13 cellular contexts compared by ENCODE assay signal in the genomic region with DNA sequence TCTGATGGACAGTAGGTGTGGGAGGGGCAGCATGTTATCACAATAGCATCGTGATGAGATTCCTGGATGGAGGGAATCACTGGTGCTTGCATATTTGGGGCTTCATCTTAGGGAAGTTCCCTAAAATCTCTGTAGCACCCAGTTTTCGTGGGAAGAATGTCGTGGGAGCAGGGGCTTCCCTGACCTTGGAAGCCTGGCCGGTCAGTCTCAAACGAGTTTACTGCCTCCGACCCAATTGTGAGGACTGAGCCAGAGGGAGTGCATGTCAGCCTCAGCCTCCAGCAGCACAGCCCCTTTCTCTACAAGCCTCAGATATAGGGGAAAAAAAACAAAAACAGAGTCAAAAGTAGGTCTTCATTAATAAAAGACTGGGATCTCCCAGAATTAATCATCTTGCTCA. TPM values are rescaled to one million over a fixed set of nuclear protein-coding genes. Genes with fewer than 3 reads are reported as not detected.
A peak's percentile ranks its signal among the peaks of the same experiment; 100 is the strongest.
DNase-seq lines count a peak whose midpoint lies in the region; ATAC-seq and TF ChIP-seq lines count a peak whose summit lies in the region.
"Had no signal": no experiment of that assay in that cellular context is flagged by ENCODE, and none has a peak within 500 bp of the region (broad histone marks: within the 10 kb centered on the region; RNA-seq: fewer than 3 reads in every experiment).

No MANE protein-coding gene starts in this region.

- H3K36me3 ChIP-seq in heart left ventricle (peaks cover 0 to 11% (median 0%) of the 10 kb centered on the region in 9 donors), left lung (no peaks in the 10 kb centered on the region), rectal smooth muscle tissue (ENCODE audit: control insufficient read depth, insufficient read depth, low read length) (no peaks in the 10 kb centered on the region), aorta (ENCODE audit: control insufficient read depth in 1 of 2, insufficient read depth in 2 of 2, low read length in 1 of 2) (no peaks in the 10 kb centered on the region)

- peaks cover 29 to 87% (median 74%) of the 10 kb centered on the region in 12 donors for H3K4me1 ChIP-seq in heart left ventricle
- H3K4me1 ChIP-seq in left lung = peaks cover 21 to 68% of the 10 kb centered on the region in 2 donors
- peaks cover 87% of the 10 kb centered on the region for H3K4me1 ChIP-seq in rectal smooth muscle tissue (ENCODE audit: control insufficient read depth, insufficient read depth, low read length)
- H3K4me1 ChIP-seq in aorta (ENCODE audit: control insufficient read depth in 1 of 2, insufficient read depth in 2 of 2, low read length in 2 of 2) = peaks cover 10 to 13% of the 10 kb centered on the region in 2 donors

- no peak for TF ChIP-seq POLR2A in heart left ventricle (IDR thresholded peaks at IDR 0.05)

- peak overlapping the region; percentile 15 to 96 (median 88) for H3K27ac ChIP-seq in heart left ventricle
- peak overlapping the region; percentile 27 to 79 for H3K27ac ChIP-seq in left lung
- peak overlapping the region; percentile 95 for H3K27ac ChIP-seq in rectal smooth muscle tissue (ENCODE audit: low read depth, low read length)
- peak overlapping the region; percentile 96 to 99 for H3K27ac ChIP-seq in aorta (ENCODE audit: low read depth in 1 of 2, low read length in 2 of 2)
- H3K27ac ChIP-seq: A549 had no signal

- no peaks in the 10 kb centered on the region for H3K9me3 ChIP-seq in heart left ventricle
- H3K9me3 ChIP-seq in left lung = no peaks in the 10 kb centered on the region
- H3K9me3 ChIP-seq in aorta (ENCODE audit: control insufficient read depth, low read length) = no peaks in the 10 kb centered on the region
- H3K9me3 ChIP-seq: A549 had no signal

- peak in 1 of 5 donors; percentile 20 for DNase-seq in heart left ventricle
- no peak for DNase-seq in left ventricle myocardium superior
- no peak for DNase-seq in left lung
- DNase-seq in aorta = peak in 1 of 2 donors; percentile 35
- DNase-seq in NCI-H2171 treated with DMSO at 0.1 percent for 48 hours (lab: John Stamatoyannopoulos, UW) = no peak
- DNase-seq: activated CD4-positive, CD25-positive, alpha-beta regulatory T cell; stimulated activated CD4-positive, alpha-beta T cell treated with anti-CD3 and anti-CD28 coated beads, Interleukin-1b, Interleukin-23, amount 100 ng/mL, for 48 hours; stimulated activated CD8-positive, alpha-beta memory T cell treated with anti-CD3 and anti-CD28 coated beads, Interleukin-4, amount 100 ng/mL, for 48 hours had no signal

- no peaks in the 10 kb centered on the region for H3K27me3 ChIP-seq in heart left ventricle
- H3K27me3 ChIP-seq in left lung = peaks cover 0 to 29% of the 10 kb centered on the region in 2 donors
- H3K27me3 ChIP-seq in rectal smooth muscle tissue (ENCODE audit: control insufficient read depth, insufficient read depth, low read length) = no peaks in the 10 kb centered on the region
- H3K27me3 ChIP-seq in aorta (ENCODE audit: control insufficient read depth in 1 of 2, insufficient read depth in 2 of 2, low read length in 1 of 2) = no peaks in the 10 kb centered on the region

- ATAC-seq in heart left ventricle (no peak), left ventricle myocardium superior (no peak), left lung (no peak), aorta (ENCODE audit: low FRiP score) (no peak), GM21390 (IDR thresholded peaks at IDR 0.05; ENCODE audit: unreplicated experiment) (no peak), HG02610 (IDR thresholded peaks at IDR 0.05; ENCODE audit: unreplicated experiment) (no peak)
- ATAC-seq: A549, esophagus mucosa had no signal

- intact Hi-C loops in heart left ventricle (cut with DNase I) (no loop called here), left ventricle myocardium superior (cut with micrococcal nuclease) (no loop called here), left lung (cut with DNase I) (no loop called here), aorta (cut with DNase I) (no loop called here)

- WGBS in heart left ventricle, 4 donors = 53 to 73% (median 64%) methylated on average over 6 of the region's 6 CpGs
- WGBS in aorta, 2 donors = 22 to 31% methylated on average over 6 of the region's 6 CpGs

- TF ChIP-seq CTCF in heart left ventricle (IDR thresholded peaks at IDR 0.05) = no peak
- TF ChIP-seq CTCF in left lung (IDR thresholded peaks at IDR 0.05) = no peak

- H3K9ac ChIP-seq in rectal smooth muscle tissue (ENCODE audit: low read length) = no peak overlapping the region

- no peak overlapping the region for H3K4me3 ChIP-seq in heart left ventricle
- no peak overlapping the region for H3K4me3 ChIP-seq in left lung
- no peak overlapping the region for H3K4me3 ChIP-seq in rectal smooth muscle tissue (ENCODE audit: low read length)
- no peak overlapping the region for H3K4me3 ChIP-seq in aorta (ENCODE audit: low read length in 2 of 2)
- H3K4me3 ChIP-seq: A549 had no signal

RNA-seq across cellular contexts. Expression of a gene that starts 32.2 kb away (rescaled TPM):
- total RNA-seq in heart left ventricle (100 to 1,000 TPM in 8 of 9 donors, 10 to 100 TPM in 1; 94.0 to 377 (median 166) TPM), left ventricle myocardium superior (126 TPM), left lung (100 to 1,000 TPM; 343 to 638 TPM), aorta (1,000 to 10,000 TPM in 1 of 2 donors, 100 to 1,000 TPM in 1; 693 to 1,110 TPM)
- polyA plus RNA-seq in heart left ventricle (100 to 1,000 TPM in 1 of 2 donors, 10 to 100 TPM in 1; 92.4 to 220 TPM), aorta (100 to 1,000 TPM; 117 to 670 TPM)

RNA-seq across cellular contexts. Expression of a gene that starts 32.3 kb away (rescaled TPM):
- 100 to 1,000 TPM in 8 of 9 donors, 10 to 100 TPM in 1; 91.9 to 428 (median 184) TPM for total RNA-seq in heart left ventricle
- 100 to 1,000 TPM in 1 of 2 donors, 10 to 100 TPM in 1; 52.6 to 194 TPM for polyA plus RNA-seq in heart left ventricle
- total RNA-seq in left ventricle myocardium superior = 119 TPM
- total RNA-seq in left lung = 1,000 to 10,000 TPM in 1 of 2 donors, 100 to 1,000 TPM in 1; 418 to 1,057 TPM
- 100 to 1,000 TPM; 564 to 910 TPM for total RNA-seq in aorta
- 100 to 1,000 TPM in 1 of 2 donors, 10 to 100 TPM in 1; 73.3 to 379 TPM for polyA plus RNA-seq in aorta
